ENCODE assay signal across 13 cellular contexts in genomic region chr11:66157182-66157864, GRCh38.
DNase-seq lines count a peak whose midpoint lies in the region; ATAC-seq and TF ChIP-seq lines count a peak whose summit lies in the region.
"Had no signal": no experiment of that assay in that cellular context is flagged by ENCODE, and none has a peak within 500 bp of the region (broad histone marks: within the 10 kb centered on the region; RNA-seq: fewer than 3 reads in every experiment).

No MANE protein-coding gene starts in this region.

- H2AFZ ChIP-seq in PC-3 (ENCODE audit: low read length), result peak overlapping the region; percentile 25; the same call in 1 of the 2 replicates

- no peaks in the 10 kb centered on the region for H3K9me3 Mint-ChIP-seq in CD4-positive, alpha-beta T cell

- no peaks in the 10 kb centered on the region for H4K20me1 ChIP-seq in PC-3 (ENCODE audit: low read length)

- peaks cover 8% of the 10 kb centered on the region for H3K4me1 ChIP-seq in PC-3 (ENCODE audit: insufficient read depth, low read length)

- no peak overlapping the region; the same call in 1 of the 2 replicates for H3K4me2 ChIP-seq in PC-3 (ENCODE audit: low read length)

- CTCF ChIA-PET in CD4-positive, alpha-beta T cell (lab: Charles Lee), result no interaction called here
- CTCF ChIA-PET in PC-3 (lab: Charles Lee), result no interaction called here

- no peaks in the 10 kb centered on the region for H3K9me3 ChIP-seq in CD4-positive, alpha-beta T cell (ENCODE audit: control insufficient read depth, low read length)
- no peaks in the 10 kb centered on the region for H3K9me3 ChIP-seq in PC-3 (ENCODE audit: low read length)
- H3K9me3 ChIP-seq: stomach had no signal

- peaks cover 15% of the 10 kb centered on the region for H3K36me3 Mint-ChIP-seq in CD4-positive, alpha-beta T cell (ENCODE audit: low read depth)

- H3K9ac ChIP-seq in PC-3 (ENCODE audit: low read length), result no peak overlapping the region

- peaks cover 63% of the 10 kb centered on the region for H3K4me1 Mint-ChIP-seq in CD4-positive, alpha-beta T cell (ENCODE audit: low read depth)

- no peaks in the 10 kb centered on the region for H3F3A ChIP-seq in PC-3 (ENCODE audit: low read length, unreplicated experiment)

- no peaks in the 10 kb centered on the region for H3K9me2 ChIP-seq in PC-3 (replicated peaks; ENCODE audit: low read length)

- H3K79me2 ChIP-seq in PC-3 (ENCODE audit: low read length), result no peaks in the 10 kb centered on the region

- POLR2A ChIA-PET in CD4-positive, alpha-beta T cell (lab: Charles Lee), result no interaction called here
- POLR2A ChIA-PET in PC-3 (lab: Charles Lee; ENCODE audit: unreplicated experiment), result no interaction called here

- no TSS peak for BruUV-seq in PC-3 (replicated peaks; lab: Mats Ljungman, UMichigan)

- no peaks in the 10 kb centered on the region for H3K27me3 ChIP-seq in CD4-positive, alpha-beta T cell (ENCODE audit: control insufficient read depth, insufficient read depth, low read length)
- H3K27me3 ChIP-seq in PC-3 (ENCODE audit: low read length), result no peaks in the 10 kb centered on the region
- H3K27me3 ChIP-seq: stomach had no signal

- H3K27ac Mint-ChIP-seq in CD4-positive, alpha-beta T cell, result peak overlapping the region; percentile 52

- H3K27me3 Mint-ChIP-seq in CD4-positive, alpha-beta T cell, result no peaks in the 10 kb centered on the region

- H3K36me3 ChIP-seq in PC-3 (ENCODE audit: low read depth, low read length), result no peaks in the 10 kb centered on the region
- H3K36me3 ChIP-seq: stomach had no signal

- DNase-seq in CD4-positive, alpha-beta T cell, result no peak
- DNase-seq in PC-3 (peak; percentile 59), NCI-H1930 (lab: John Stamatoyannopoulos, UW) (no peak), iPS-NIHi11 (ENCODE audit: low spot score) (no peak), NCI-H524 (lab: John Stamatoyannopoulos, UW) (no peak)
- DNase-seq: activated CD4-positive, alpha-beta T cell treated with anti-CD3 and anti-CD28 coated beads, Interleukin-2, amount 50 U/mL, for 4 hours; anterior cingulate cortex; midbrain; NCI-H187 treated with DMSO at 0.1 percent for 48 hours; stomach had no signal

- no peak overlapping the region for H3K4me3 Mint-ChIP-seq in CD4-positive, alpha-beta T cell

- intact Hi-C loops in CD4-positive, alpha-beta T cell (cut with DNase I, micrococcal nuclease), result no loop called here
- intact Hi-C loops in PC-3 (cut with micrococcal nuclease), result no loop called here

- no peak for TF ChIP-seq CTCF in CD4-positive, alpha-beta T cell (IDR thresholded peaks at IDR 0.05)
- TF ChIP-seq CTCF in GM12873 (IDR thresholded peaks at IDR 0.05; ENCODE audit: insufficient read depth, low read depth, low read length, missing control alignments) (peak; percentile 28), PC-3 (conservative IDR thresholded peaks at IDR 0.05; ENCODE audit: low read depth, low read length) (peak; percentile 26; the same call in 1 of the 2 replicates)

- ATAC-seq in CD4-positive, alpha-beta T cell (ENCODE audit: poor library complexity), result no peak
- ATAC-seq in PC-3 (peak; percentile 87), esophagus mucosa (peak; percentile 15), GM19452 (IDR thresholded peaks at IDR 0.05; ENCODE audit: unreplicated experiment) (no peak)

- no peak overlapping the region for H3K4me3 ChIP-seq in PC-3 (ENCODE audit: low read length)
- H3K4me3 ChIP-seq: stomach had no signal

- no peak overlapping the region for H3K27ac ChIP-seq in CD4-positive, alpha-beta T cell (ENCODE audit: low read depth, low read length)
- H3K27ac ChIP-seq in PC-3 (ENCODE audit: low read length), result 0 out of 2 replicates have a peak overlapping the region, but pooled peaks have one; percentile 16
- H3K27ac ChIP-seq: stomach had no signal

Comparison
In these comparisons a context has a peak if more than half of its experiments do, and no peak if none do; other contexts are left out.
1. ATAC-seq: peak in PC-3 (single experiment) and esophagus mucosa (single experiment); none in CD4-positive, alpha-beta T cell (single experiment) and GM19452 (single experiment).